Comparison of ENCODE assay signal across 8 cellular contexts in genomic region chr6:42890311-42891198, GRCh38. TPM values are rescaled to one million over a fixed set of nuclear protein-coding genes. Genes with fewer than 3 reads are reported as not detected.
DNase-seq lines count a peak whose midpoint lies in the region; ATAC-seq and FAIRE-seq lines count a peak whose summit lies in the region.

No MANE protein-coding gene starts in this region.

- H3K4me1 Mint-ChIP-seq in activated T-helper 1 cell treated with anti-CD3 and anti-CD28 coated beads, Interleukin-12 subunit alpha, Interleukin-12 subunit beta, Interleukin-2, Interleukin-4 antibody, amounts not matched to agents 30 ng/mL and 10 ng/mL and 1 ng/mL, durations not matched to agents 14 hours and 24 hours and 36 hours (ENCODE audit: low read depth) = peaks cover 12% of the 10 kb centered on the region
- peaks cover 24 to 35% (median 32%) of the 10 kb centered on the region in 3 donors for H3K4me1 Mint-ChIP-seq in naive B cell

- H3K4me3 Mint-ChIP-seq in activated T-helper 1 cell treated with anti-CD3 and anti-CD28 coated beads, Interleukin-12 subunit alpha, Interleukin-12 subunit beta, Interleukin-2, Interleukin-4 antibody, amounts not matched to agents 30 ng/mL and 10 ng/mL and 1 ng/mL, durations not matched to agents 14 hours and 24 hours and 36 hours = peak overlapping the region; percentile 84
- peak overlapping the region; percentile 95 to 99 (median 98) for H3K4me3 Mint-ChIP-seq in naive B cell

- no peak for FAIRE-seq in RCC 7860 (lab: Jason Lieb, UNC)

- ATAC-seq in GM21619 (IDR thresholded peaks at IDR 0.05; ENCODE audit: unreplicated experiment) = peak; percentile 90
- ATAC-seq in naive B cell (ENCODE audit: low read depth in 2 of 2) = peak; percentile 95 to 96

- in situ Hi-C loops in KBM-7 (cut with MboI; ENCODE audit: low pct_unique_long_range_greater_than_20kb, low sequenced_read_pairs) = no loop called here

- H3K27me3 Mint-ChIP-seq in activated T-helper 1 cell treated with anti-CD3 and anti-CD28 coated beads, Interleukin-12 subunit alpha, Interleukin-12 subunit beta, Interleukin-2, Interleukin-4 antibody, amounts not matched to agents 30 ng/mL and 10 ng/mL and 1 ng/mL, durations not matched to agents 14 hours and 24 hours and 36 hours (ENCODE audit: insufficient read depth) = no peaks in the 10 kb centered on the region
- H3K27me3 Mint-ChIP-seq in naive B cell = no peaks in the 10 kb centered on the region

- intact Hi-C loops in activated T-helper 1 cell treated with anti-CD3 and anti-CD28 coated beads, Interleukin-12 subunit alpha, Interleukin-12 subunit beta, Interleukin-2, Interleukin-4 antibody, amounts not matched to agents 30 ng/mL and 10 ng/mL and 1 ng/mL, durations not matched to agents 14 hours and 24 hours and 36 hours (cut with micrococcal nuclease) = loop anchor here (1.0 to 5.0 kb wide), 6 partner anchors 9 to 323 kb away; partner anchors contain the start of genes CNPY3, RPL7L1, SRF and TBCC

- DNase-seq in DMS153 treated with DMSO at 0.1 percent for 48 hours (lab: John Stamatoyannopoulos, UW; ENCODE audit: unreplicated experiment) = peak; percentile 75
- DNase-seq in KBM-7 = peak; percentile 97
- peak; percentile 80 for DNase-seq in RCC 7860 (ENCODE audit: low spot score)
- DNase-seq in activated T-helper 1 cell treated with anti-CD3 and anti-CD28 coated beads, Interleukin-12 subunit alpha, Interleukin-12 subunit beta, Interleukin-2, Interleukin-4 antibody, amounts not matched to agents 30 ng/mL and 10 ng/mL and 1 ng/mL, durations not matched to agents 14 hours and 24 hours and 36 hours (ENCODE audit: low spot score) = peak; percentile 86
- DNase-seq in fibroblast of gingiva (ENCODE audit: low read depth) = peak; percentile 99
- DNase-seq in naive B cell = peak; percentile 87
- DNase-seq in stimulated activated CD8-positive, alpha-beta memory T cell treated with anti-CD3 and anti-CD28 coated beads, Interleukin-7, amount 100 ng/mL, for 48 hours (ENCODE audit: extremely low read depth in 1 of 2, low read depth in 1 of 2) = peak; percentile 73 to 91

- no peaks in the 10 kb centered on the region for H3K9me3 Mint-ChIP-seq in activated T-helper 1 cell treated with anti-CD3 and anti-CD28 coated beads, Interleukin-12 subunit alpha, Interleukin-12 subunit beta, Interleukin-2, Interleukin-4 antibody, amounts not matched to agents 30 ng/mL and 10 ng/mL and 1 ng/mL, durations not matched to agents 14 hours and 24 hours and 36 hours
- no peaks in the 10 kb centered on the region for H3K9me3 Mint-ChIP-seq in naive B cell

- peak overlapping the region; percentile 89 for H3K27ac Mint-ChIP-seq in activated T-helper 1 cell treated with anti-CD3 and anti-CD28 coated beads, Interleukin-12 subunit alpha, Interleukin-12 subunit beta, Interleukin-2, Interleukin-4 antibody, amounts not matched to agents 30 ng/mL and 10 ng/mL and 1 ng/mL, durations not matched to agents 14 hours and 24 hours and 36 hours
- peak overlapping the region; percentile 75 to 97 (median 95) for H3K27ac Mint-ChIP-seq in naive B cell

- H3K36me3 Mint-ChIP-seq in activated T-helper 1 cell treated with anti-CD3 and anti-CD28 coated beads, Interleukin-12 subunit alpha, Interleukin-12 subunit beta, Interleukin-2, Interleukin-4 antibody, amounts not matched to agents 30 ng/mL and 10 ng/mL and 1 ng/mL, durations not matched to agents 14 hours and 24 hours and 36 hours (ENCODE audit: low read depth) = peaks cover 22% of the 10 kb centered on the region
- H3K36me3 Mint-ChIP-seq in naive B cell = peaks cover 0 to 7% of the 10 kb centered on the region in 2 donors

RNA-seq across cellular contexts. Expression of gene RPL7L1, which starts 11.1 kb away (rescaled TPM):
- total RNA-seq in activated T-helper 1 cell treated with anti-CD3 and anti-CD28 coated beads, Interleukin-12 subunit alpha, Interleukin-12 subunit beta, Interleukin-2, Interleukin-4 antibody, amounts not matched to agents 30 ng/mL and 10 ng/mL and 1 ng/mL, durations not matched to agents 14 hours and 24 hours and 36 hours = 179 TPM in 2 replicates
- 10 to 100 TPM; 26.8 to 81.7 (median 61.0) TPM for polyA plus RNA-seq in naive B cell (ENCODE audit: low read depth in 6 of 6)

RNA-seq across cellular contexts. Expression of gene PTCRA, which starts 25.3 kb away (rescaled TPM):
- not detected in 2 replicates for total RNA-seq in activated T-helper 1 cell treated with anti-CD3 and anti-CD28 coated beads, Interleukin-12 subunit alpha, Interleukin-12 subunit beta, Interleukin-2, Interleukin-4 antibody, amounts not matched to agents 30 ng/mL and 10 ng/mL and 1 ng/mL, durations not matched to agents 14 hours and 24 hours and 36 hours
- 1 to 10 TPM in 1 of 6 donors, under 1 TPM in 3, not detected in 2; 0.41 to 1.9 (median 0.68) TPM for polyA plus RNA-seq in naive B cell (ENCODE audit: low read depth in 6 of 6)

RNA-seq across cellular contexts. Expression of gene CNPY3, which starts 38.7 kb away (rescaled TPM):
- 47.2 and 49.2 TPM in 2 replicates for total RNA-seq in activated T-helper 1 cell treated with anti-CD3 and anti-CD28 coated beads, Interleukin-12 subunit alpha, Interleukin-12 subunit beta, Interleukin-2, Interleukin-4 antibody, amounts not matched to agents 30 ng/mL and 10 ng/mL and 1 ng/mL, durations not matched to agents 14 hours and 24 hours and 36 hours
- 100 to 1,000 TPM; 153 to 199 (median 177) TPM for polyA plus RNA-seq in naive B cell (ENCODE audit: low read depth in 6 of 6)

Comparison
In these comparisons a context has a peak if more than half of its experiments do, and no peak if none do; other contexts are left out.
1. Peak in every context shown above with its lines: DNase-seq and ATAC-seq.